ENCODE assay signal across 26 cellular contexts in genomic region chr2:102290594-102290993, GRCh38. TPM values are rescaled to one million over a fixed set of nuclear protein-coding genes. Genes with fewer than 3 reads are reported as not detected.
"Had no signal": no experiment of that assay in that cellular context is flagged by ENCODE, and none has a peak within 500 bp of the region (broad histone marks: within the 10 kb centered on the region; RNA-seq: fewer than 3 reads in every experiment).

No MANE protein-coding gene starts in this region.

- H3K27ac Mint-ChIP-seq: activated B cell treated with CpG ODN at 0.5 μM for 24 hours; activated naive CD4-positive, alpha-beta T cell treated with anti-CD3 and anti-CD28 coated beads, Interleukin-2, amount 10 ng/mL, durations not matched to agents 7 days and 5 days; activated T-cell treated with anti-CD3 and anti-CD28 coated beads, Interleukin-2, amount 50 U/mL, for 72 hours; T-cell; T-helper 2 cell treated with Interferon-gamma antibody and Interleukin-4, amounts not matched to agents 5 μg/mL and 100 μg/mL, for 36 hours had no signal

- ATAC-seq: Right ventricle myocardium inferior, T-cell had no signal

- H3K36me3 Mint-ChIP-seq: T-cell had no signal

- H3K9me3 Mint-ChIP-seq: activated B cell treated with CpG ODN at 0.5 μM for 24 hours; activated naive CD4-positive, alpha-beta T cell treated with anti-CD3 and anti-CD28 coated beads, Interleukin-2, amount 10 ng/mL, durations not matched to agents 7 days and 5 days; activated T-cell treated with anti-CD3 and anti-CD28 coated beads, Interleukin-2, amount 50 U/mL, for 72 hours; T-cell had no signal

- H3K4me3 Mint-ChIP-seq: activated B cell treated with CpG ODN at 0.5 μM for 24 hours; activated CD4-positive, alpha-beta T cell treated with anti-CD3 and anti-CD28 coated beads, Interleukin-2, amount 10 ng/mL, durations not matched to agents 24 days and 14 days; activated naive CD4-positive, alpha-beta T cell treated with anti-CD3 and anti-CD28 coated beads, Interleukin-2, amount 10 ng/mL, durations not matched to agents 7 days and 5 days; T-cell had no signal

- FAIRE-seq: bronchial epithelial cell had no signal

- DNase-seq: activated B cell treated with CpG ODN at 0.5 μM for 24 hours; activated CD4-positive, alpha-beta T cell treated with anti-CD3 and anti-CD28 coated beads for 1 hour; activated CD4-positive, alpha-beta T cell treated with anti-CD3 and anti-CD28 coated beads, Interleukin-2, amount 50 U/mL, for 48 hours; activated CD8-positive, alpha-beta memory T cell treated with anti-CD3 and anti-CD28 coated beads for 24 hours; activated gamma-delta T cell treated with Interleukin-2 at 50 U/mL for 16 hours; activated naive CD4-positive, alpha-beta T cell treated with anti-CD3 and anti-CD28 coated beads, Interleukin-2, amount 10 ng/mL, durations not matched to agents 7 days and 5 days; activated T-cell treated with anti-CD3 and anti-CD28 coated beads, Interleukin-2, amount 50 U/mL, for 72 hours; aorta; central memory CD4-positive, alpha-beta T cell; MG63; MV-4-11; NCI-H1092 treated with DMSO at 0.1 percent for 48 hours; NCI-H1417 treated with DMSO at 0.1 percent for 48 hours; NCI-H1694; NCI-H2029; NCI-H2107; NCI-H2171 treated with DMSO at 0.1 percent for 48 hours; NCI-H226; NCI-H526; NCI-H774; T-cell had no signal

RNA-seq across cellular contexts. Expression of gene IL1RL1, which starts 20.8 kb away (rescaled TPM):
- total RNA-seq: activated B cell treated with CpG ODN at 0.5 μM for 24 hours, OCI-LY7 had no signal
